8 cellular contexts compared by ENCODE assay signal in the genomic region with DNA sequence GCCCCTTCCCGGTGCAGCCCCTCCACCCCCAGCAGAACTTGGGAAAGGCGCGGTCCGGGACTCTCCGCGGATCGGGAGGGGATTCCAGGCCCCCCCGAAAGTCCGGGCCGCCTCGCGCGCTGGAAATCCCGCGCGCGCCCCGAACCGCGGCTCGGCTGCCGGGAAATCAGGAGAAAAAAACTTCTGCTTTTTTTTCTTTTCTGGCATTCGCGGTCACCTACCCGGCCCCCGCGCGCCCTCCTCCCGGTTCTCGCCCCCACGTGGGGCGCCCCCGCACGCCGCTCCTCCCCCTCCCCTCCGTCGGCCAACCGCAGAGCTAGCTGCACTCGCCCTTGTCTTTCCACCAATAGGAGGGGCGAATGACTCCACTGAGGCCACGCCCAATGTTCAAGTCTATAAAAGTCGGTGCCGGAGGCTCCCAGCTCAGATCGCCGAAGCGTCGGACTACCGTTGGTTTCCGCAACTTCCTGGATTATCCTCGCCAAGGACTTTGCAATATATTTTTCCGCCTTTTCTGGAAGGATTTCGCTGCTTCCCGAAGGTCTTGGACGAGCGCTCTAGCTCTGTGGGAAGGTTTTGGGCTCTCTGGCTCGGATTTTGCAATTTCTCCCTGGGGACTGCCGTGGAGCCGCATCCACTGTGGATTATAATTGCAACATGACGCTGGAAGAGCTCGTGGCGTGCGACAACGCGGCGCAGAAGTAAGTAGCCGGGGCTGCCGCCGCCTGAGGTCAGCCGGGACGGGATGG. TPM values are rescaled to one million over a fixed set of nuclear protein-coding genes. Genes with fewer than 3 reads are reported as not detected.
DNase-seq lines count a peak whose midpoint lies in the region; ATAC-seq and TF ChIP-seq lines count a peak whose summit lies in the region.

A gene with protein sequence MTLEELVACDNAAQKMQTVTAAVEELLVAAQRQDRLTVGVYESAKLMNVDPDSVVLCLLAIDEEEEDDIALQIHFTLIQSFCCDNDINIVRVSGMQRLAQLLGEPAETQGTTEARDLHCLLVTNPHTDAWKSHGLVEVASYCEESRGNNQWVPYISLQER (plus strand): TSS at position 426 of the 749 bp plus-strand sequence. CDS start 232 bp downstream, at position 658.

- no peaks in the 10 kb centered on the region for H3K27me3 ChIP-seq in psoas muscle (ENCODE audit: insufficient read depth in 3 of 3, low read length in 2 of 3)

- H3K9me3 ChIP-seq in psoas muscle, result no peaks in the 10 kb centered on the region

- H3K4me3 ChIP-seq in psoas muscle, result peak within 1 kb of the TSS; percentile 81
- H3K4me3 ChIP-seq in urinary bladder (ENCODE audit: low read depth, low read length), result peak within 1 kb of the TSS; percentile 72

- DNase-seq in GM13977 (ENCODE audit: low spot score) (peak; percentile 99), NCI-H187 (lab: John Stamatoyannopoulos, UW) (peak; percentile 88 to 93), left ventricle myocardium superior (peak; percentile 97), psoas muscle (peak; percentile 97 to 98)

- H3K4me1 ChIP-seq in psoas muscle, result peaks cover 24% of the 10 kb centered on the region
- H3K4me1 ChIP-seq in urinary bladder (ENCODE audit: insufficient read depth), result no peaks in the 10 kb centered on the region

- TF ChIP-seq CTCF in GM13977 (IDR thresholded peaks at IDR 0.05; ENCODE audit: extremely low read depth, insufficient read depth, missing control alignments) (no peak), psoas muscle (IDR thresholded peaks at IDR 0.05) (no peak)

- peak; percentile 57 for ATAC-seq in HG02885 (IDR thresholded peaks at IDR 0.05; ENCODE audit: poor library complexity, unreplicated experiment)
- peak; percentile 84 for ATAC-seq in left ventricle myocardium superior
- ATAC-seq in psoas muscle, result peak; percentile 76 to 85 (median 82)

- intact Hi-C loops in T-helper 2 cell treated with Interferon-gamma antibody and Interleukin-4, amounts not matched to agents 100 ng/mL and 5 ng/mL, for 36 hours (cut with micrococcal nuclease), result loop anchor here (1.0 to 5.0 kb wide), 5 partner anchors 77 to 561 kb away; no protein-coding TSS in a partner anchor
- intact Hi-C loops in left ventricle myocardium superior (cut with micrococcal nuclease), result loop anchor here (5.0 to 10.0 kb wide), 2 partner anchors 66 to 139 kb away; no protein-coding TSS in a partner anchor
- intact Hi-C loops in psoas muscle (cut with DNase I), result loop anchor here in 1 of 2 donors (2.0 to 5.0 kb wide), 4 partner anchors 19 to 135 kb away; no protein-coding TSS in a partner anchor

- no peaks in the 10 kb centered on the region for H3K36me3 ChIP-seq in psoas muscle (ENCODE audit: insufficient read depth in 1 of 2, low read depth in 1 of 2)
- no peaks in the 10 kb centered on the region for H3K36me3 ChIP-seq in urinary bladder (ENCODE audit: insufficient read depth)

- in situ Hi-C loops in GM13977 (cut with MboI; ENCODE audit: low pct_unique_long_range_greater_than_20kb, low sequenced_read_pairs, unreplicated experiment), result no loop called here

- H3K27ac ChIP-seq in angular gyrus (ENCODE audit: low read depth, low read length), result peak within 1 kb of the TSS; percentile 88
- H3K27ac ChIP-seq in psoas muscle, result peak within 1 kb of the TSS; percentile 84
- peak within 1 kb of the TSS; percentile 56 for H3K27ac ChIP-seq in urinary bladder (ENCODE audit: low read depth)

- 0 to 1% (median 1%) methylated on average over 48 to 70 of the region's 70 CpGs for WGBS in psoas muscle, 3 donors
- WGBS in urinary bladder, result under 1% methylated on average over 70 of the region's 70 CpGs

RNA-seq across cellular contexts. Expression of the gene that starts here (rescaled TPM):
- 38.8 and 40.1 TPM in 2 replicates for total RNA-seq in T-helper 2 cell treated with Interferon-gamma antibody and Interleukin-4, amounts not matched to agents 100 ng/mL and 5 ng/mL, for 36 hours
- total RNA-seq in left ventricle myocardium superior (42.3 TPM), psoas muscle (10 to 100 TPM; 10.9 to 63.1 (median 25.6) TPM), urinary bladder (23.2 TPM)
- polyA plus RNA-seq in psoas muscle (10 to 100 TPM; 14.1 to 94.1 (median 19.3) TPM), urinary bladder (163 TPM)

Comparison
In these comparisons a context has a peak if more than half of its experiments do, and no peak if none do; other contexts are left out.
1. Peak in every context shown above with its lines: DNase-seq, ATAC-seq, H3K4me3 ChIP-seq and H3K27ac ChIP-seq.